In genomic region chr12:6689000-6689882, GRCh38 we compare ENCODE assay signal across 1 cellular context.
TF ChIP-seq lines count a peak whose summit lies in the region.

Gene ZNF384 (minus strand): TSS chr12:6689375. CDS start chr12:6679520, 9,855 bp downstream.

TF ChIP-seq in HepG2, 621 proteins besides CTCF, POLR2A, EP300 and RAD21 (continued from another document and continues in another):
- TF ChIP-seq ZFX (CRISPR knock-in tag; IDR thresholded peaks at IDR 0.05; ENCODE audit: low read depth) = peak; percentile 45; the same call in 1 of the 2 replicates
- TF ChIP-seq EED (CRISPR knock-in tag; IDR thresholded peaks at IDR 0.05) = peak; percentile 92; the same call in 1 of the 2 replicates
- TF ChIP-seq PPARG (CRISPR knock-in tag; conservative IDR thresholded peaks at IDR 0.05) = no peak; the same call in none of the 2 replicates
- peak; percentile 33; the same call in 1 of the 2 replicates for TF ChIP-seq ZNF430 (CRISPR knock-in tag; IDR thresholded peaks at IDR 0.05)
- TF ChIP-seq ZNF574 (CRISPR knock-in tag; IDR thresholded peaks at IDR 0.05) = peak; percentile 97
- peak; percentile 72 for TF ChIP-seq ZNF891 (CRISPR knock-in tag; IDR thresholded peaks at IDR 0.05)
- peak; percentile 77 for TF ChIP-seq SPEN (CRISPR knock-in tag; IDR thresholded peaks at IDR 0.05; ENCODE audit: low read depth)
- no peak for TF ChIP-seq DMTF1 (CRISPR knock-in tag; IDR thresholded peaks at IDR 0.05)
- TF ChIP-seq ZNF816 (CRISPR knock-in tag; IDR thresholded peaks at IDR 0.05; ENCODE audit: borderline replicate concordance) = no peak
- peak; percentile 75; the same call in 1 of the 2 replicates for TF ChIP-seq NRL (CRISPR knock-in tag; IDR thresholded peaks at IDR 0.05; ENCODE audit: borderline replicate concordance)
- TF ChIP-seq PHF20 (CRISPR knock-in tag; IDR thresholded peaks at IDR 0.05) = peak; percentile 96
- TF ChIP-seq ZNF335 (CRISPR knock-in tag; IDR thresholded peaks at IDR 0.05) = 0 out of 2 replicates have a peak, but pooled peaks have one; percentile 30
- no peak for TF ChIP-seq HOXD1 (CRISPR knock-in tag; IDR thresholded peaks at IDR 0.05)
- peak; percentile 79; the same call in 1 of the 2 replicates for TF ChIP-seq ZNF263 (CRISPR knock-in tag; IDR thresholded peaks at IDR 0.05)
- peak; percentile 48; the same call in 1 of the 2 replicates for TF ChIP-seq KMT2B (CRISPR knock-in tag; IDR thresholded peaks at IDR 0.05)
- TF ChIP-seq GLMP (CRISPR knock-in tag; IDR thresholded peaks at IDR 0.05; ENCODE audit: borderline replicate concordance) = no peak
- TF ChIP-seq ZNF354B (CRISPR knock-in tag; IDR thresholded peaks at IDR 0.05) = 0 out of 2 replicates have a peak, but pooled peaks have one; percentile 54
- TF ChIP-seq CSRNP1 (CRISPR knock-in tag; IDR thresholded peaks at IDR 0.05) = peak; percentile 54; the same call in 1 of the 2 replicates
- peak; percentile 88 for TF ChIP-seq HCFC1 (IDR thresholded peaks at IDR 0.05; ENCODE audit: low read depth, low read length)
- TF ChIP-seq ZNF501 (CRISPR knock-in tag; IDR thresholded peaks at IDR 0.05) = peak; percentile 78; the same call in 1 of the 2 replicates
- TF ChIP-seq SSRP1 (CRISPR knock-in tag; IDR thresholded peaks at IDR 0.05) = peak; percentile 89; the same call in 1 of the 2 replicates
- no peak for TF ChIP-seq MBNL3 (CRISPR knock-in tag; conservative IDR thresholded peaks at IDR 0.05)
- peak; percentile 94 for TF ChIP-seq THAP11 (CRISPR knock-in tag; IDR thresholded peaks at IDR 0.05)
- TF ChIP-seq TMF1 (CRISPR knock-in tag; IDR thresholded peaks at IDR 0.05; ENCODE audit: low read depth) = peak; percentile 38; the same call in 1 of the 2 replicates
- peak; percentile 24; the same call in 1 of the 2 replicates for TF ChIP-seq POGZ (CRISPR knock-in tag; IDR thresholded peaks at IDR 0.05)
- peak; percentile 84 for TF ChIP-seq ELF3 (CRISPR knock-in tag; IDR thresholded peaks at IDR 0.05)
- TF ChIP-seq ZNF234 (CRISPR knock-in tag; conservative IDR thresholded peaks at IDR 0.05) = no peak
- no peak for TF ChIP-seq SMARCE1 (IDR thresholded peaks at IDR 0.05; ENCODE audit: borderline replicate concordance)
- TF ChIP-seq ZEB1 (IDR thresholded peaks at IDR 0.05; ENCODE audit: insufficient replicate concordance, low read depth) = peak; percentile 52
- TF ChIP-seq ZNF460 (CRISPR knock-in tag; IDR thresholded peaks at IDR 0.05; ENCODE audit: borderline replicate concordance) = 0 out of 2 replicates have a peak, but pooled peaks have one; percentile 13
- 0 out of 2 replicates have a peak, but pooled peaks have one; percentile 9 for TF ChIP-seq ZNF780A (CRISPR knock-in tag; IDR thresholded peaks at IDR 0.05)
- peak; percentile 40; the same call in 1 of the 2 replicates for TF ChIP-seq ZBTB7B (CRISPR knock-in tag; IDR thresholded peaks at IDR 0.05)
- peak; percentile 42; the same call in 1 of the 2 replicates for TF ChIP-seq TFAP4 (IDR thresholded peaks at IDR 0.05; ENCODE audit: borderline replicate concordance, low read depth)
- TF ChIP-seq SIX4 (CRISPR knock-in tag; IDR thresholded peaks at IDR 0.05) = peak; percentile 75; the same call in 1 of the 2 replicates
- TF ChIP-seq ZNF710 (CRISPR knock-in tag; IDR thresholded peaks at IDR 0.05; ENCODE audit: borderline replicate concordance) = peak; percentile 38; the same call in 1 of the 2 replicates
- TF ChIP-seq CREB1 (IDR thresholded peaks at IDR 0.05) = peak; percentile 94
- peak; percentile 99 for TF ChIP-seq CREB1 (CRISPR knock-in tag; IDR thresholded peaks at IDR 0.05)
- peak; percentile 51; the same call in 1 of the 2 replicates for TF ChIP-seq ZNF607 (CRISPR knock-in tag; IDR thresholded peaks at IDR 0.05; ENCODE audit: borderline replicate concordance)
- TF ChIP-seq ZNF296 (CRISPR knock-in tag; conservative IDR thresholded peaks at IDR 0.05) = no peak
- TF ChIP-seq THAP8 (CRISPR knock-in tag; IDR thresholded peaks at IDR 0.05; ENCODE audit: borderline replicate concordance) = 0 out of 2 replicates have a peak, but pooled peaks have one; percentile 28
- no peak for TF ChIP-seq SOX13 (IDR thresholded peaks at IDR 0.05)
- peak in 1 of 2 experiments; percentile 7; a peak in 1 of 4 replicates for TF ChIP-seq SOX13 (CRISPR knock-in tag; conservative IDR thresholded peaks at IDR 0.05 in 1 of 2, IDR thresholded peaks at IDR 0.05 in 1 of 2)
- no peak for TF ChIP-seq HNF4A (CRISPR knock-in tag; IDR thresholded peaks at IDR 0.05)
- TF ChIP-seq FOXK1 (CRISPR knock-in tag; IDR thresholded peaks at IDR 0.05; ENCODE audit: borderline replicate concordance, low read depth) = peak; percentile 69; the same call in 1 of the 2 replicates
- no peak for TF ChIP-seq GFI1 (CRISPR knock-in tag; IDR thresholded peaks at IDR 0.05; ENCODE audit: borderline replicate concordance)
- peak; percentile 71; the same call in 1 of the 2 replicates for TF ChIP-seq ZNF747 (CRISPR knock-in tag; IDR thresholded peaks at IDR 0.05; ENCODE audit: borderline replicate concordance)
- 0 out of 2 replicates have a peak, but pooled peaks have one; percentile 40 for TF ChIP-seq ZNF510 (CRISPR knock-in tag; IDR thresholded peaks at IDR 0.05; ENCODE audit: low read depth)
- TF ChIP-seq ZBTB21 (CRISPR knock-in tag; IDR thresholded peaks at IDR 0.05) = peak; percentile 94
- no peak; the same call in 1 of the 2 replicates for TF ChIP-seq KLF15 (CRISPR knock-in tag; IDR thresholded peaks at IDR 0.05; ENCODE audit: borderline replicate concordance)
- TF ChIP-seq ZNF44 (CRISPR knock-in tag; IDR thresholded peaks at IDR 0.05) = no peak
- TF ChIP-seq TBX2 (CRISPR knock-in tag; IDR thresholded peaks at IDR 0.05; ENCODE audit: borderline replicate concordance) = peak; percentile 88
- peak; percentile 12; the same call in 1 of the 2 replicates for TF ChIP-seq NFKBIZ (CRISPR knock-in tag; IDR thresholded peaks at IDR 0.05)
- TF ChIP-seq SIN3B (IDR thresholded peaks at IDR 0.05; ENCODE audit: low read length) = no peak
- no peak for TF ChIP-seq IRF1 (CRISPR knock-in tag; IDR thresholded peaks at IDR 0.05; ENCODE audit: low read depth)
- TF ChIP-seq KDM5A (IDR thresholded peaks at IDR 0.05; ENCODE audit: borderline replicate concordance, low read length) = peak; percentile 88
- TF ChIP-seq SP4 (CRISPR knock-in tag; IDR thresholded peaks at IDR 0.05) = peak; percentile 81
- TF ChIP-seq TCF7 (IDR thresholded peaks at IDR 0.05; ENCODE audit: low read depth) = no peak
